17 cellular contexts compared by ENCODE assay signal in the genomic region with DNA sequence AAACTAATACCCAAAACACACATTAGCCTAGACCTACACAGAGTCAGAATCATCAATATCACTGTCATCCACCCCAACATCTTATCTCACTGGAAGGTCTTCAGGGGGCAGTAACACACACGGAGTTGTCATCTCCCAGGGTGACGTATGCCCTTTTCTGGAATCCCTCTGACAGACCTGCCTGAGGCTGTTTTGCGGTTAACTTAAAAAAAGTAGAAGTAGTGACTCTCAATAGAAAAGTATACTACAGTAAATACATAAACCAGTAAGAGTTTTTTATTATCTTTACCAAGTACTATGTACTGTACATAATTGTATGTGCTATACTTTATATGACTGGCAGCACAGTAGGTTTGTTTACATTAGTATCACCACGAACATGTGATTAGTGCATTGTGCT.
DNase-seq lines count a peak whose midpoint lies in the region; ATAC-seq and TF ChIP-seq lines count a peak whose summit lies in the region.
"Had no signal": no experiment of that assay in that cellular context is flagged by ENCODE, and none has a peak within 500 bp of the region (broad histone marks: within the 10 kb centered on the region; RNA-seq: fewer than 3 reads in every experiment).

No MANE protein-coding gene starts in this region.

- TF ChIP-seq CTCF in LNCaP clone FGC (IDR thresholded peaks at IDR 0.05; ENCODE audit: control insufficient read depth, extremely low read depth, insufficient read depth): no peak

- ATAC-seq in esophagus mucosa: no peak
- ATAC-seq: activated CD4-positive, alpha-beta T cell treated with anti-CD3 and anti-CD28 coated beads for 36 hours; effector memory CD8-positive, alpha-beta T cell; stimulated activated memory B cell treated with anti-CD40 and anti-IgM and Interleukin-4, amounts not matched to agents 10 μg/mL and 1 μg/mL and 100 μg/mL, for 72 hours had no signal

- no peak overlapping the region for H3K4me3 ChIP-seq in LNCaP clone FGC (ENCODE audit: low read depth, low read length)
- H3K4me3 ChIP-seq: left ventricle myocardium inferior, testis had no signal

- DNase-seq in ELR (ENCODE audit: low read depth): peak; percentile 72
- DNase-seq in LNCaP clone FGC (ENCODE audit: low read depth): peak; percentile 28
- DNase-seq in SW480 (ENCODE audit: low spot score): peak; percentile 5
- DNase-seq in islet precursor cell: peak; percentile 57
- DNase-seq in stimulated activated CD4-positive, alpha-beta T cell treated with anti-CD3 and anti-CD28 coated beads, Interleukin-4, amount 100 ng/mL, for 1 hour: no peak
- DNase-seq in activated CD8-positive, alpha-beta memory T cell treated with anti-CD3 and anti-CD28 coated beads, Interleukin-2, amount 50 U/mL, for 48 hours: no peak
- DNase-seq in ureter (ENCODE audit: low spot score): no peak
- DNase-seq: activated CD4-positive, alpha-beta T cell treated with anti-CD3 and anti-CD28 coated beads for 36 hours; CD4-positive, CD25-positive, alpha-beta regulatory T cell; effector memory CD8-positive, alpha-beta T cell; left ventricle myocardium inferior; NCI-H446; posterior cingulate gyrus; SW 1271; testis had no signal

Comparison
In these comparisons a context has a peak if more than half of its experiments do, and no peak if none do; other contexts are left out.
1. DNase-seq: peak in ELR (single experiment), LNCaP clone FGC (single experiment), SW480 (single experiment) and islet precursor cell (single experiment); none in stimulated activated CD4-positive, alpha-beta T cell treated with anti-CD3 and anti-CD28 coated beads, Interleukin-4, amount 100 ng/mL, for 1 hour (single experiment), activated CD8-positive, alpha-beta memory T cell treated with anti-CD3 and anti-CD28 coated beads, Interleukin-2, amount 50 U/mL, for 48 hours (single experiment) and ureter (single experiment).